In the genomic region with DNA sequence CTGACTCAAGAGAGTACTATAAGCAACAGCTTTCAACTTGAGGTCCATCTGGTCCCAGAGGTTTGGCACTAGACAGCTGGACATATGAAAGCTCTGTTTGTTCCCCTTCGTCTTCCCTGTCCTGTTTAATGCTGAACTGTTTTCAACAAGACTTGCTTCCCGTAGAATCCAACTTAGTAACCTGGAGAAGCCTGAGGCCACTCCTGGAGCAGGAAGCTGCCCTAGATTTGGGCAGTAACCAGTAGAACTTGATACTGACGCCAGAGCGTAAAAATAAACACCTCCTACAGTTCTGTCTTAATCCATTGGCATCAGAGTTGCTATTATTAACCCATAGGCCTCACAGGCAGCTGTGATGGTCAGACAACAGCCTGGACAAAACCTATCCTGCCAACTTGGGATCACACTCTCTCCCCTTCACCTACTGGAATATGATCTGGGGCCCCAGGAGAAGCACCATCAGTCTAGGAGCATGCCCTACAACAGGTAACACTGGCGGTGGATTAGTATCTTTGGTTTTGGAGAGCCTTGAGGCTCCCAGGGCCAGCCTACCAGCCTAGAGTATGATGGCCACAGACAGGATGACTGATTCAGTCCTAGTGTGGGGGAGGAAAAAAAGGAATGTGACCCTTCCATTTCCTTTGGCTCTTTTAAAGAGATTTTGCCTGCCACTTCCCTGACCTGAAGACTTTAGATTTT, we compare ENCODE assay signal across 11 cellular contexts. TPM values are rescaled to one million over a fixed set of nuclear protein-coding genes. Genes with fewer than 3 reads are reported as not detected.
A peak's percentile ranks its signal among the peaks of the same experiment; 100 is the strongest.
DNase-seq lines count a peak whose midpoint lies in the region; ATAC-seq and TF ChIP-seq lines count a peak whose summit lies in the region.
"Had no signal": no experiment of that assay in that cellular context is flagged by ENCODE, and none has a peak within 500 bp of the region (broad histone marks: within the 10 kb centered on the region; RNA-seq: fewer than 3 reads in every experiment).

No MANE protein-coding gene starts in this region.

- H3K4me3 Mint-ChIP-seq in activated naive CD4-positive, alpha-beta T cell treated with anti-CD3 and anti-CD28 coated beads, Interleukin-2, amount 10 ng/mL, durations not matched to agents 7 days and 5 days: no peak overlapping the region
- H3K4me3 Mint-ChIP-seq in activated CD4-positive, alpha-beta memory T cell treated with anti-CD3 and anti-CD28 coated beads, Interleukin-2, amount 10 ng/mL, durations not matched to agents 7 days and 5 days: no peak overlapping the region
- H3K4me3 Mint-ChIP-seq: central memory CD8-positive, alpha-beta T cell; T-helper 2 cell treated with Interferon-gamma antibody and Interleukin-4, amounts not matched to agents 5 μg/mL and 100 μg/mL, for 36 hours had no signal

- POLR2A ChIA-PET in activated CD4-positive, alpha-beta memory T cell treated with anti-CD3 and anti-CD28 coated beads, Interleukin-2, amount 10 ng/mL, durations not matched to agents 7 days and 5 days (lab: Charles Lee): no interaction called here

- H3K4me1 Mint-ChIP-seq in activated naive CD4-positive, alpha-beta T cell treated with anti-CD3 and anti-CD28 coated beads, Interleukin-2, amount 10 ng/mL, durations not matched to agents 7 days and 5 days: no peaks in the 10 kb centered on the region
- H3K4me1 Mint-ChIP-seq in activated CD4-positive, alpha-beta memory T cell treated with anti-CD3 and anti-CD28 coated beads, Interleukin-2, amount 10 ng/mL, durations not matched to agents 7 days and 5 days: no peaks in the 10 kb centered on the region
- H3K4me1 Mint-ChIP-seq: central memory CD8-positive, alpha-beta T cell had no signal

- intact Hi-C loops in heart left ventricle (cut with DNase I) (no loop called here), psoas muscle (cut with DNase I) (loop anchor here (5.0 to 10.0 kb wide), 2 partner anchors 33 to 86 kb away; a partner anchor contains a TSS)

- no peak for TF ChIP-seq CTCF in heart left ventricle (IDR thresholded peaks at IDR 0.05)
- no peak for TF ChIP-seq CTCF in psoas muscle (IDR thresholded peaks at IDR 0.05)

- H3K4me1 ChIP-seq in heart left ventricle (peaks cover 16 to 86% (median 69%) of the 10 kb centered on the region in 12 donors), psoas muscle (peaks cover 96% of the 10 kb centered on the region)

- H3K9me3 Mint-ChIP-seq in activated naive CD4-positive, alpha-beta T cell treated with anti-CD3 and anti-CD28 coated beads, Interleukin-2, amount 10 ng/mL, durations not matched to agents 7 days and 5 days: no peaks in the 10 kb centered on the region
- H3K9me3 Mint-ChIP-seq in activated CD4-positive, alpha-beta memory T cell treated with anti-CD3 and anti-CD28 coated beads, Interleukin-2, amount 10 ng/mL, durations not matched to agents 7 days and 5 days: no peaks in the 10 kb centered on the region
- H3K9me3 Mint-ChIP-seq: central memory CD8-positive, alpha-beta T cell; T-helper 2 cell treated with Interferon-gamma antibody and Interleukin-4, amounts not matched to agents 5 μg/mL and 100 μg/mL, for 36 hours had no signal

- CTCF ChIA-PET in activated naive CD4-positive, alpha-beta T cell treated with anti-CD3 and anti-CD28 coated beads, Interleukin-2, amount 10 ng/mL, durations not matched to agents 7 days and 5 days (lab: Charles Lee): interaction anchor here (1.2 kb wide), 1 partner anchor 43 kb away, joined by 3 read pairs; no protein-coding TSS in a partner anchor
- CTCF ChIA-PET in activated CD4-positive, alpha-beta memory T cell treated with anti-CD3 and anti-CD28 coated beads, Interleukin-2, amount 10 ng/mL, durations not matched to agents 7 days and 5 days (lab: Charles Lee): interaction anchor here (1.6 kb wide), 1 partner anchor 23 kb away, joined by 3 read pairs; no protein-coding TSS in a partner anchor

- peak; percentile 70 to 87 (median 78) for ATAC-seq in heart left ventricle
- ATAC-seq in psoas muscle: peak; percentile 78 to 81 (median 79)
- ATAC-seq in GM21360 (IDR thresholded peaks at IDR 0.05; ENCODE audit: unreplicated experiment): no peak

- H3K4me3 ChIP-seq in heart left ventricle (peak overlapping the region in 2 of 12 donors; percentile 1 to 16), psoas muscle (peak overlapping the region; percentile 9)

- peak overlapping the region; percentile 93 for H3K27ac ChIP-seq in angular gyrus (ENCODE audit: low read depth, low read length)
- H3K27ac ChIP-seq in heart left ventricle: peak overlapping the region; percentile 48 to 87 (median 81)
- peak overlapping the region; percentile 92 for H3K27ac ChIP-seq in psoas muscle

- no peak overlapping the region for H3K27ac Mint-ChIP-seq in activated naive CD4-positive, alpha-beta T cell treated with anti-CD3 and anti-CD28 coated beads, Interleukin-2, amount 10 ng/mL, durations not matched to agents 7 days and 5 days
- no peak overlapping the region for H3K27ac Mint-ChIP-seq in activated CD4-positive, alpha-beta memory T cell treated with anti-CD3 and anti-CD28 coated beads, Interleukin-2, amount 10 ng/mL, durations not matched to agents 7 days and 5 days
- H3K27ac Mint-ChIP-seq: T-helper 2 cell treated with Interferon-gamma antibody and Interleukin-4, amounts not matched to agents 5 μg/mL and 100 μg/mL, for 36 hours had no signal

- H3K36me3 ChIP-seq in heart left ventricle (no peaks in the 10 kb centered on the region), psoas muscle (ENCODE audit: insufficient read depth in 1 of 2, low read depth in 1 of 2) (no peaks in the 10 kb centered on the region)

- 27 to 42% (median 32%) methylated on average over 5 of the region's 5 CpGs for WGBS in heart left ventricle, 4 donors
- WGBS in psoas muscle, 3 donors: 14 to 30% (median 17%) methylated on average over 5 of the region's 5 CpGs

- H3K9me3 ChIP-seq in heart left ventricle (no peaks in the 10 kb centered on the region), psoas muscle (no peaks in the 10 kb centered on the region)

- no peaks in the 10 kb centered on the region for H3K27me3 Mint-ChIP-seq in activated naive CD4-positive, alpha-beta T cell treated with anti-CD3 and anti-CD28 coated beads, Interleukin-2, amount 10 ng/mL, durations not matched to agents 7 days and 5 days
- no peaks in the 10 kb centered on the region for H3K27me3 Mint-ChIP-seq in activated CD4-positive, alpha-beta memory T cell treated with anti-CD3 and anti-CD28 coated beads, Interleukin-2, amount 10 ng/mL, durations not matched to agents 7 days and 5 days

- no peaks in the 10 kb centered on the region for H3K36me3 Mint-ChIP-seq in activated naive CD4-positive, alpha-beta T cell treated with anti-CD3 and anti-CD28 coated beads, Interleukin-2, amount 10 ng/mL, durations not matched to agents 7 days and 5 days
- H3K36me3 Mint-ChIP-seq in activated CD4-positive, alpha-beta memory T cell treated with anti-CD3 and anti-CD28 coated beads, Interleukin-2, amount 10 ng/mL, durations not matched to agents 7 days and 5 days (ENCODE audit: low read depth): no peaks in the 10 kb centered on the region

- peak; percentile 86 for DNase-seq in EH (ENCODE audit: low read depth)
- peak in 2 of 5 donors; percentile 21 to 36 for DNase-seq in heart left ventricle
- DNase-seq in psoas muscle: no peak
- no peak for DNase-seq in activated naive CD4-positive, alpha-beta T cell treated with anti-CD3 and anti-CD28 coated beads, Interleukin-2, amount 10 ng/mL, durations not matched to agents 7 days and 5 days
- no peak for DNase-seq in activated CD4-positive, alpha-beta memory T cell treated with anti-CD3 and anti-CD28 coated beads, Interleukin-2, amount 10 ng/mL, durations not matched to agents 7 days and 5 days
- no peak for DNase-seq in NCI-H1694 treated with DMSO at 0.1 percent for 48 hours (lab: John Stamatoyannopoulos, UW)
- DNase-seq: NCI-H1092 had no signal

- TF ChIP-seq POLR2A in heart left ventricle (IDR thresholded peaks at IDR 0.05): no peak

- H3K27me3 ChIP-seq in heart left ventricle: no peaks in the 10 kb centered on the region
- H3K27me3 ChIP-seq in psoas muscle (ENCODE audit: insufficient read depth in 3 of 3, low read length in 2 of 3): no peaks in the 10 kb centered on the region

RNA-seq across cellular contexts. Expression of a gene that starts 29.2 kb away (rescaled TPM):
- 10 to 100 TPM; 23.0 to 56.1 (median 30.5) TPM for total RNA-seq in heart left ventricle
- 10 to 100 TPM; 23.8 to 38.0 TPM for polyA plus RNA-seq in heart left ventricle
- total RNA-seq in psoas muscle: 100 to 1,000 TPM in 1 of 4 donors, 10 to 100 TPM in 3; 34.4 to 101 (median 72.1) TPM
- 10 to 100 TPM; 37.1 to 53.9 (median 45.7) TPM for polyA plus RNA-seq in psoas muscle
- total RNA-seq in activated CD4-positive, alpha-beta memory T cell treated with anti-CD3 and anti-CD28 coated beads, Interleukin-2, amount 10 ng/mL, durations not matched to agents 7 days and 5 days: 1 to 10 TPM; 1.2 to 1.4 TPM

Comparison
In these comparisons a context has a peak if more than half of its experiments do, and no peak if none do; other contexts are left out.
1. RNA of a gene that starts 29.2 kb away (total RNA-seq): 34.4 to 101 TPM in psoas muscle and 23.0 to 56.1 TPM in heart left ventricle; 1.2 to 1.4 TPM in activated CD4-positive, alpha-beta memory T cell treated with anti-CD3 and anti-CD28 coated beads, Interleukin-2, amount 10 ng/mL, durations not matched to agents 7 days and 5 days; every median in the first group is over 4 times any median in the second.
2. intact Hi-C loops: an anchor here in psoas muscle (5.0 to 10.0 kb wide); none called in heart left ventricle.
3. Peak in every context shown above with its lines, with median percentiles within 50 percentile points of each other: H3K27ac ChIP-seq.